ENCODE assay signal across 38 cellular contexts in genomic region chr3:103341078-103341477, GRCh38.
"Had no signal": no experiment of that assay in that cellular context is flagged by ENCODE, and none has a peak within 500 bp of the region (broad histone marks: within the 10 kb centered on the region; RNA-seq: fewer than 3 reads in every experiment).

No MANE protein-coding gene starts in this region.

- H3K4me3 ChIP-seq: adrenal gland, body of pancreas, breast epithelium had no signal

- H3K4me3 Mint-ChIP-seq: activated CD4-positive, alpha-beta memory T cell treated with anti-CD3 and anti-CD28 coated beads, Interleukin-2, amount 10 ng/mL, durations not matched to agents 7 days and 5 days; activated CD4-positive, alpha-beta T cell treated with anti-CD3 and anti-CD28 coated beads for 36 hours; activated CD4-positive, alpha-beta T cell treated with anti-CD3 and anti-CD28 coated beads, Interleukin-2, amount 10 ng/mL, durations not matched to agents 7 days and 5 days; activated CD8-positive, alpha-beta memory T cell treated with anti-CD3 and anti-CD28 coated beads, Interleukin-2, amount 10 ng/mL, durations not matched to agents 7 days and 5 days; activated CD8-positive, alpha-beta T cell treated with anti-CD3 and anti-CD28 coated beads, Interleukin-2, amount 10 ng/mL, durations not matched to agents 7 days and 5 days; activated naive CD4-positive, alpha-beta T cell treated with anti-CD3 and anti-CD28 coated beads for 36 hours; activated naive CD8-positive, alpha-beta T cell treated with anti-CD3 and anti-CD28 coated beads for 36 hours; activated T-cell treated with anti-CD3 and anti-CD28 coated beads, Interleukin-2, amount 50 U/mL, for 24 hours; T-helper 1 cell treated with Interleukin-12 subunit alpha and Interleukin-12 subunit beta and Interleukin-4 antibody, amounts not matched to agents 30 μg/mL and 1 μg/mL, for 36 hours; T-helper 2 cell treated with Interferon-gamma antibody and Interleukin-4, amounts not matched to agents 5 μg/mL and 100 μg/mL, for 36 hours; WTC11 had no signal

- H3K27ac ChIP-seq: adrenal gland, body of pancreas, brain microvascular endothelial cell, breast epithelium, WERI-Rb-1 had no signal

- H3K27me3 ChIP-seq: adrenal gland, body of pancreas, brain microvascular endothelial cell, breast epithelium had no signal

- H3K27ac Mint-ChIP-seq: activated CD4-positive, alpha-beta memory T cell treated with anti-CD3 and anti-CD28 coated beads, Interleukin-2, amount 10 ng/mL, durations not matched to agents 7 days and 5 days; activated CD4-positive, alpha-beta T cell treated with anti-CD3 and anti-CD28 coated beads for 36 hours; activated CD4-positive, alpha-beta T cell treated with anti-CD3 and anti-CD28 coated beads, Interleukin-2, amount 10 ng/mL, durations not matched to agents 7 days and 5 days; activated CD8-positive, alpha-beta memory T cell treated with anti-CD3 and anti-CD28 coated beads, Interleukin-2, amount 10 ng/mL, durations not matched to agents 7 days and 5 days; activated CD8-positive, alpha-beta T cell treated with anti-CD3 and anti-CD28 coated beads, Interleukin-2, amount 10 ng/mL, durations not matched to agents 7 days and 5 days; activated naive CD4-positive, alpha-beta T cell treated with anti-CD3 and anti-CD28 coated beads for 36 hours; activated naive CD4-positive, alpha-beta T cell treated with anti-CD3 and anti-CD28 coated beads, Interleukin-2, amount 50 U/mL, for 72 hours; activated naive CD8-positive, alpha-beta T cell treated with anti-CD3 and anti-CD28 coated beads for 36 hours; activated T-cell treated with anti-CD3 and anti-CD28 coated beads, Interleukin-2, amount 50 U/mL, for 24 hours; activated T-helper 2 cell treated with anti-CD3 and anti-CD28 coated beads, Interferon-gamma antibody, Interleukin-2, Interleukin-4, amounts not matched to agents 10 μg/mL and 5 μg/mL and 100 μg/mL, durations not matched to agents 14 hours and 24 hours and 36 hours; T-helper 1 cell treated with Interleukin-12 subunit alpha and Interleukin-12 subunit beta and Interleukin-4 antibody, amounts not matched to agents 30 μg/mL and 1 μg/mL, for 36 hours; T-helper 2 cell treated with Interferon-gamma antibody and Interleukin-4, amounts not matched to agents 5 μg/mL and 100 μg/mL, for 36 hours had no signal

- DNase-seq: activated CD4-positive, alpha-beta memory T cell treated with anti-CD3 and anti-CD28 coated beads, Interleukin-2, amount 10 ng/mL, durations not matched to agents 7 days and 5 days; activated CD4-positive, alpha-beta T cell treated with anti-CD3 and anti-CD28 coated beads for 1 hour; activated CD4-positive, alpha-beta T cell treated with anti-CD3 and anti-CD28 coated beads for 36 hours; activated CD4-positive, alpha-beta T cell treated with anti-CD3 and anti-CD28 coated beads for 48 hours; activated CD4-positive, alpha-beta T cell treated with anti-CD3 and anti-CD28 coated beads, Interleukin-2, amount 10 ng/mL, durations not matched to agents 7 days and 5 days; activated CD4-positive, alpha-beta T cell treated with anti-CD3 and anti-CD28 coated beads, Interleukin-2, amount 50 U/mL, for 48 hours; activated CD4-positive, CD25-positive, alpha-beta regulatory T cell; activated CD8-positive, alpha-beta memory T cell treated with anti-CD3 and anti-CD28 coated beads for 24 hours; activated CD8-positive, alpha-beta memory T cell treated with anti-CD3 and anti-CD28 coated beads, Interleukin-2, amount 10 ng/mL, durations not matched to agents 7 days and 5 days; activated CD8-positive, alpha-beta memory T cell treated with anti-CD3 and anti-CD28 coated beads, Interleukin-2, amount 50 U/mL, for 48 hours; activated CD8-positive, alpha-beta T cell treated with anti-CD3 and anti-CD28 coated beads, Interleukin-2, amount 10 ng/mL, durations not matched to agents 7 days and 5 days; activated effector memory CD4-positive, alpha-beta T cell treated with anti-CD3 and anti-CD28 coated beads, Interleukin-2, amount 50 U/mL, for 16 hours; activated gamma-delta T cell treated with Interleukin-2 at 50 U/mL for 16 hours; activated naive CD4-positive, alpha-beta T cell; activated naive CD4-positive, alpha-beta T cell treated with anti-CD3 and anti-CD28 coated beads for 36 hours; activated naive CD4-positive, alpha-beta T cell treated with anti-CD3 and anti-CD28 coated beads, Interleukin-2, amount 50 U/mL, for 16 hours; activated naive CD8-positive, alpha-beta T cell treated with anti-CD3 and anti-CD28 coated beads for 36 hours; activated T-cell treated with anti-CD3 and anti-CD28 coated beads, Interleukin-2, amount 50 U/mL, for 24 hours; activated T-cell treated with anti-CD3 and anti-CD28 coated beads, Interleukin-2, amount 50 U/mL, for 48 hours; adrenal gland; amniotic stem cell; aorta; body of pancreas; brain microvascular endothelial cell; central memory CD4-positive, alpha-beta T cell; T-helper 1 cell; T-helper 2 cell; T-helper 9 cell; WERI-Rb-1 had no signal

- H3K9me3 ChIP-seq: adrenal gland, body of pancreas, breast epithelium had no signal

- H3K4me1 Mint-ChIP-seq: activated CD4-positive, alpha-beta memory T cell treated with anti-CD3 and anti-CD28 coated beads, Interleukin-2, amount 10 ng/mL, durations not matched to agents 7 days and 5 days; activated CD4-positive, alpha-beta T cell treated with anti-CD3 and anti-CD28 coated beads for 36 hours; activated CD4-positive, alpha-beta T cell treated with anti-CD3 and anti-CD28 coated beads, Interleukin-2, amount 10 ng/mL, durations not matched to agents 7 days and 5 days; activated CD8-positive, alpha-beta memory T cell treated with anti-CD3 and anti-CD28 coated beads, Interleukin-2, amount 10 ng/mL, durations not matched to agents 7 days and 5 days; activated naive CD8-positive, alpha-beta T cell treated with anti-CD3 and anti-CD28 coated beads for 36 hours had no signal

- ATAC-seq: activated CD4-positive, alpha-beta T cell treated with anti-CD3 and anti-CD28 coated beads for 36 hours; activated CD4-positive, CD25-positive, alpha-beta regulatory T cell treated with anti-CD3 and anti-CD28 coated beads, Interleukin-2, amount 50 U/mL, for 24 hours; activated CD8-positive, alpha-beta memory T cell treated with anti-CD3 and anti-CD28 coated beads, Interleukin-2, amount 10 ng/mL, durations not matched to agents 7 days and 5 days; activated CD8-positive, alpha-beta T cell treated with anti-CD3 and anti-CD28 coated beads, Interleukin-2, amount 10 ng/mL, durations not matched to agents 7 days and 5 days; activated naive CD4-positive, alpha-beta T cell treated with anti-CD3 and anti-CD28 coated beads, Interleukin-2, amount 50 U/mL, for 72 hours; body of pancreas; WTC11 had no signal

- H3K27me3 Mint-ChIP-seq: activated CD4-positive, alpha-beta memory T cell treated with anti-CD3 and anti-CD28 coated beads, Interleukin-2, amount 10 ng/mL, durations not matched to agents 7 days and 5 days; activated CD4-positive, alpha-beta T cell treated with anti-CD3 and anti-CD28 coated beads for 36 hours; activated CD4-positive, alpha-beta T cell treated with anti-CD3 and anti-CD28 coated beads, Interleukin-2, amount 10 ng/mL, durations not matched to agents 7 days and 5 days; activated CD8-positive, alpha-beta memory T cell treated with anti-CD3 and anti-CD28 coated beads, Interleukin-2, amount 10 ng/mL, durations not matched to agents 7 days and 5 days; activated naive CD8-positive, alpha-beta T cell treated with anti-CD3 and anti-CD28 coated beads for 36 hours; activated T-cell treated with anti-CD3 and anti-CD28 coated beads, Interleukin-2, amount 50 U/mL, for 24 hours had no signal

- H3K4me1 ChIP-seq: adrenal gland, body of pancreas, breast epithelium had no signal

- FAIRE-seq: astrocyte, TTC549 had no signal

- H3K36me3 ChIP-seq: adrenal gland, brain microvascular endothelial cell, breast epithelium, WERI-Rb-1 had no signal

- H3K9me3 Mint-ChIP-seq: activated CD4-positive, alpha-beta memory T cell treated with anti-CD3 and anti-CD28 coated beads, Interleukin-2, amount 10 ng/mL, durations not matched to agents 7 days and 5 days; activated naive CD4-positive, alpha-beta T cell treated with anti-CD3 and anti-CD28 coated beads for 36 hours; activated naive CD8-positive, alpha-beta T cell treated with anti-CD3 and anti-CD28 coated beads for 36 hours; T-helper 1 cell treated with Interleukin-12 subunit alpha and Interleukin-12 subunit beta and Interleukin-4 antibody, amounts not matched to agents 30 μg/mL and 1 μg/mL, for 36 hours; WTC11 had no signal
